8 cellular contexts compared by ENCODE assay signal in genomic region chr12:66130267-66131066, GRCh38. TPM values are rescaled to one million over a fixed set of nuclear protein-coding genes. Genes with fewer than 3 reads are reported as not detected.
DNase-seq lines count a peak whose midpoint lies in the region; ATAC-seq and TF ChIP-seq lines count a peak whose summit lies in the region.

Gene LLPH, minus strand, starts transcription at chr12:66130750. Its CDS starts 1,644 bp downstream, at chr12:66129106.

- peak; percentile 88 for DNase-seq in EH (ENCODE audit: low read depth)
- DNase-seq in GM23248, result peak; percentile 97
- DNase-seq in LHCN-M2 (ENCODE audit: low read depth), result peak; percentile 84
- peak; percentile 85 to 89 for DNase-seq in SHP77 (lab: John Stamatoyannopoulos, UW)
- peak; percentile 85 for DNase-seq in activated effector memory CD4-positive, alpha-beta T cell treated with Interleukin-2 at 50 U/mL for 16 hours
- DNase-seq in fibroblast of villous mesenchyme (ENCODE audit: low read depth), result peak; percentile 84
- peak; percentile 82 to 92 for DNase-seq in stimulated activated naive CD8-positive, alpha-beta T cell treated with anti-CD3 and anti-CD28 coated beads, Interleukin-15, amount 100 ng/mL, for 72 hours

- H3K27me3 Mint-ChIP-seq in stimulated activated naive CD8-positive, alpha-beta T cell treated with anti-CD3 and anti-CD28 coated beads, Interleukin-15, amount 100 ng/mL, for 72 hours, result no peaks in the 10 kb centered on the region

- 1 to 2% methylated on average over 46 to 47 of the region's 49 CpGs for WGBS in GM23248 (ENCODE audit: low coverage in 1 of 2, low lambda C conversion rate in 2 of 2, missing lambda C conversion rate in 2 of 2), 2 experiments

- no peak for TF ChIP-seq RAD21 in neural cell (conservative IDR thresholded peaks at IDR 0.05)

- H3K9ac ChIP-seq in GM23248, result peak within 1 kb of the TSS; percentile 90
- peak within 1 kb of the TSS; percentile 56 for H3K9ac ChIP-seq in neural cell (ENCODE audit: low read length)

- H3F3A ChIP-seq in GM23248 (ENCODE audit: insufficient read depth) (peaks cover 23% of the 10 kb centered on the region), neural cell (ENCODE audit: insufficient read depth, low read length, poor library complexity, severe bottlenecking) (no peaks in the 10 kb centered on the region)

- no peaks in the 10 kb centered on the region for H3K9me2 ChIP-seq in GM23248 (ENCODE audit: insufficient read depth)
- H3K9me2 ChIP-seq in neural cell (ENCODE audit: insufficient read depth, low read length), result no peaks in the 10 kb centered on the region

- no peak for TF ChIP-seq EP300 in neural cell (conservative IDR thresholded peaks at IDR 0.05; ENCODE audit: poor library complexity, severe bottlenecking)

- peak within 1 kb of the TSS; percentile 97 for H2AFZ ChIP-seq in GM23248
- peak within 1 kb of the TSS; percentile 42 for H2AFZ ChIP-seq in neural cell (ENCODE audit: low read depth, low read length)

- H3K4me1 ChIP-seq in GM23248 (ENCODE audit: insufficient read depth), result peaks cover 20% of the 10 kb centered on the region

- H3K4me1 Mint-ChIP-seq in stimulated activated naive CD8-positive, alpha-beta T cell treated with anti-CD3 and anti-CD28 coated beads, Interleukin-15, amount 100 ng/mL, for 72 hours, result peaks cover 53% of the 10 kb centered on the region

- H3K27me3 ChIP-seq in GM23248 (replicated peaks; ENCODE audit: insufficient read depth) (no peaks in the 10 kb centered on the region), neural cell (ENCODE audit: insufficient read depth, low read depth, low read length) (no peaks in the 10 kb centered on the region)

- H3K9me3 Mint-ChIP-seq in stimulated activated naive CD8-positive, alpha-beta T cell treated with anti-CD3 and anti-CD28 coated beads, Interleukin-15, amount 100 ng/mL, for 72 hours, result no peaks in the 10 kb centered on the region

- H3K36me3 ChIP-seq in GM23248 (ENCODE audit: low read depth), result peaks cover 24% of the 10 kb centered on the region
- no peaks in the 10 kb centered on the region for H3K36me3 ChIP-seq in neural cell (ENCODE audit: insufficient read depth, low read length)

- H3K9me3 ChIP-seq in GM23248 (ENCODE audit: low read depth), result no peaks in the 10 kb centered on the region
- no peaks in the 10 kb centered on the region for H3K9me3 ChIP-seq in neural cell (ENCODE audit: low read length)

- H3K4me3 ChIP-seq in GM23248, result peak within 1 kb of the TSS; percentile 96
- H3K4me3 ChIP-seq in fibroblast of villous mesenchyme (ENCODE audit: low read depth, low read length), result peak within 1 kb of the TSS; percentile 94
- H3K4me3 ChIP-seq in neural cell (ENCODE audit: low read length), result peak within 1 kb of the TSS; percentile 76

- no peak for TF ChIP-seq CTCF in fibroblast of villous mesenchyme (IDR thresholded peaks at IDR 0.05; ENCODE audit: insufficient read depth, low read depth, low read length)
- TF ChIP-seq CTCF in neural cell (IDR thresholded peaks at IDR 0.05; ENCODE audit: poor library complexity, severe bottlenecking), result no peak

- peak within 1 kb of the TSS; percentile 97 to 98 for H3K27ac Mint-ChIP-seq in stimulated activated naive CD8-positive, alpha-beta T cell treated with anti-CD3 and anti-CD28 coated beads, Interleukin-15, amount 100 ng/mL, for 72 hours

- peaks cover 58% of the 10 kb centered on the region for H3K79me2 ChIP-seq in GM23248 (ENCODE audit: insufficient read depth)
- peaks cover 10% of the 10 kb centered on the region for H3K79me2 ChIP-seq in neural cell (replicated peaks; ENCODE audit: insufficient read depth, low read length)

- peak; percentile 96 for ATAC-seq in stimulated activated naive CD8-positive, alpha-beta T cell treated with anti-CD3 and anti-CD28 coated beads, Interleukin-15, amount 100 ng/mL, for 72 hours

- peak within 1 kb of the TSS; percentile 95 for H3K4me2 ChIP-seq in GM23248 (ENCODE audit: unreplicated experiment)
- H3K4me2 ChIP-seq in neural cell (ENCODE audit: low read length), result peak within 1 kb of the TSS; percentile 57

- H4K20me1 ChIP-seq in GM23248 (ENCODE audit: insufficient read depth) (no peaks in the 10 kb centered on the region), neural cell (ENCODE audit: insufficient read depth) (no peaks in the 10 kb centered on the region)

- H3K27ac ChIP-seq in GM23248 (peak within 1 kb of the TSS; percentile 64), neural cell (ENCODE audit: low read length) (no peak within 1 kb of the TSS)

- H3K4me3 Mint-ChIP-seq in stimulated activated naive CD8-positive, alpha-beta T cell treated with anti-CD3 and anti-CD28 coated beads, Interleukin-15, amount 100 ng/mL, for 72 hours, result peak within 1 kb of the TSS; percentile 87 to 92

- in situ Hi-C loops in GM23248 (cut with MboI), result no loop called here

TF ChIP-seq in neural cell, 6 proteins besides CTCF, POLR2A, EP300 and RAD21:
- TF ChIP-seq POLR2AphosphoS5 (IDR thresholded peaks at IDR 0.05) (peak; percentile 62), MXI1 (conservative IDR thresholded peaks at IDR 0.05; ENCODE audit: poor library complexity, severe bottlenecking) (peak; percentile 89), TAF1 (IDR thresholded peaks at IDR 0.05; ENCODE audit: low read depth) (peak; percentile 14), REST (IDR thresholded peaks at IDR 0.05; ENCODE audit: borderline replicate concordance) (no peak)

RNA-seq across cellular contexts. Expression of gene LLPH, which starts in this region (rescaled TPM):
- total RNA-seq in GM23248 (2014; rRNA removed; shearing (Covaris generic)), result 7.1 and 11.6 TPM in 2 replicates
- polyA plus RNA-seq in GM23248 (2016; fragmentation: Nextera tagmentation; extraction: Ambion mirVana) (49.2 and 50.0 TPM in 2 replicates), neural cell (4.6 and 6.9 TPM in 2 replicates)
- total RNA-seq in LHCN-M2 (2014; rRNA removed) (21.7 and 23.4 TPM in 2 replicates), fibroblast of villous mesenchyme (3.9 and 5.6 TPM in 2 replicates)
- polyA plus RNA-seq in LHCN-M2 (2012), result 26.8 TPM
- polyA minus RNA-seq in neural cell, result 6.0 and 6.6 TPM in 2 replicates
